5 cellular contexts compared by ENCODE assay signal in the genomic region with DNA sequence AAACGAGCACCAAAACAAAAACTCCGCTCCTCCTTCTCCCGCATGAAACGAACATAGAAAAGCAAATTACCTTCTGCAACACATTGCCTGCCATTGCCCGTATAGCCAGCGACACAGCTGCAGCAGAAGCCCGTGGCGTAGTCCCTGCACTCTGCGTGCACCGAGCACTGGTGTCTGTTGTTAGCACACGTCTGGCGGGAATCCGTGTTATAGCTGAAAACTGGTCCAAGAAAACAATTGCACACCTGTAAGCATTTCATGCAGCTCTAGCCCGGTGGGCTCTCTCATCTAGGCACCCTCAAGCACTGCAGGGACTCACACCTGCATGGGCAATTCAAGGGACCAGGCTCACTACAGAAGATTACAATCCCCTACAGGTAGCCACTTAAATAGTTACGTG. TPM values are rescaled to one million over a fixed set of nuclear protein-coding genes. Genes with fewer than 3 reads are reported as not detected.
"Had no signal": no experiment of that assay in that cellular context is flagged by ENCODE, and none has a peak within 500 bp of the region (broad histone marks: within the 10 kb centered on the region; RNA-seq: fewer than 3 reads in every experiment).

No MANE protein-coding gene starts in this region.

- H2AFZ ChIP-seq: GM23338 had no signal

- H3K4me2 ChIP-seq: GM23338 had no signal

- DNase-seq: H9, HCEC 1CT, IMR-90 had no signal

- ATAC-seq: GM23338 had no signal

- H3K4me3 ChIP-seq: GM23338 had no signal

RNA-seq across cellular contexts. Expression of a gene that starts 26.9 kb away (rescaled TPM):
- total RNA-seq: HT-29 had no signal
